Comparison of ENCODE assay signal across 31 cellular contexts in genomic region chr15:74335396-74335795, GRCh38. TPM values are rescaled to one million over a fixed set of nuclear protein-coding genes. Genes with fewer than 3 reads are reported as not detected.
"Had no signal": no experiment of that assay in that cellular context is flagged by ENCODE, and none has a peak within 500 bp of the region (broad histone marks: within the 10 kb centered on the region; RNA-seq: fewer than 3 reads in every experiment).

No MANE protein-coding gene starts in this region.

- DNase-seq: naive thymus-derived CD4-positive, alpha-beta T cell; natural killer cell; nucleus accumbens; psoas muscle; right cardiac atrium; right lobe of liver; stimulated activated CD4-positive, alpha-beta T cell treated with anti-CD3 and anti-CD28 coated beads, Interleukin-12 subunit alpha, Interleukin-12 subunit beta, amount 100 ng/mL, for 4 hours; stimulated activated CD4-positive, alpha-beta T cell treated with anti-CD3 and anti-CD28 coated beads, Interleukin-1b, Interleukin-23, amount 100 ng/mL, for 48 hours; stimulated activated CD4-positive, alpha-beta T cell treated with anti-CD3 and anti-CD28 coated beads, Interleukin-4, amount 100 ng/mL, for 1 hour; stimulated activated CD4-positive, alpha-beta T cell treated with anti-CD3 and anti-CD28 coated beads, Interleukin-4, amount 100 ng/mL, for 4 hours; stimulated activated CD8-positive, alpha-beta memory T cell treated with anti-CD3 and anti-CD28 coated beads, Interleukin-4, amount 100 ng/mL, for 48 hours; stimulated activated naive CD4-positive, alpha-beta T cell; stimulated activated naive CD8-positive, alpha-beta T cell treated with anti-CD3 and anti-CD28 coated beads, Interleukin-15, amount 100 ng/mL, for 72 hours; stimulated activated naive CD8-positive, alpha-beta T cell treated with anti-CD3 and anti-CD28 coated beads, Interleukin-15, Interleukin-2, amounts not matched to agents 100 U/mL and 50 U/mL, for 24 hours; substantia nigra; testis; tibial artery; transverse colon had no signal

- H3K27me3 ChIP-seq: neural progenitor cell, neutrophil, pancreas, right lobe of liver, spleen, suprapubic skin, testis, tibial artery, transverse colon, vagina had no signal

- H3K27ac Mint-ChIP-seq: naive thymus-derived CD4-positive, alpha-beta T cell; natural killer cell; nephron; neural progenitor cell; progenitor cell of endocrine pancreas; stimulated activated memory B cell treated with anti-CD40 and anti-IgM and Interleukin-4, amounts not matched to agents 10 μg/mL and 1 μg/mL and 100 μg/mL, for 72 hours; stimulated activated naive CD8-positive, alpha-beta T cell treated with anti-CD3 and anti-CD28 coated beads, Interleukin-15, amount 100 ng/mL, for 72 hours; type B pancreatic cell had no signal

- H3K36me3 ChIP-seq: neural progenitor cell, neutrophil, pancreas, right lobe of liver, spleen, suprapubic skin, tibial artery, transverse colon, vagina had no signal

- H3K9me3 ChIP-seq: neutrophil, pancreas, psoas muscle, right lobe of liver, spleen, suprapubic skin, testis, tibial artery, transverse colon, vagina had no signal

- H3K4me1 ChIP-seq: neural progenitor cell, pancreas, psoas muscle, right lobe of liver, spleen, suprapubic skin, testis, tibial artery, transverse colon, vagina had no signal

- H3K9me3 Mint-ChIP-seq: natural killer cell, nephron, type B pancreatic cell had no signal

- H3K4me3 Mint-ChIP-seq: naive thymus-derived CD4-positive, alpha-beta T cell; natural killer cell; nephron; neural progenitor cell; stimulated activated memory B cell treated with anti-CD40 and anti-IgM and Interleukin-4, amounts not matched to agents 10 μg/mL and 1 μg/mL and 100 μg/mL, for 72 hours; stimulated activated naive CD8-positive, alpha-beta T cell treated with anti-CD3 and anti-CD28 coated beads, Interleukin-15, amount 100 ng/mL, for 72 hours; type B pancreatic cell had no signal

- H3K27me3 Mint-ChIP-seq: stimulated activated naive CD8-positive, alpha-beta T cell treated with anti-CD3 and anti-CD28 coated beads, Interleukin-15, amount 100 ng/mL, for 72 hours had no signal

- H3K36me3 Mint-ChIP-seq: naive thymus-derived CD4-positive, alpha-beta T cell; natural killer cell; stimulated activated memory B cell treated with anti-CD40 and anti-IgM and Interleukin-4, amounts not matched to agents 10 μg/mL and 1 μg/mL and 100 μg/mL, for 72 hours; type B pancreatic cell had no signal

- ATAC-seq: naive thymus-derived CD4-positive, alpha-beta T cell; natural killer cell; pancreas; psoas muscle; right cardiac atrium; right lobe of liver; stimulated activated memory B cell treated with anti-CD40 and anti-IgM and Interleukin-4, amounts not matched to agents 10 μg/mL and 1 μg/mL and 100 μg/mL, for 72 hours; stimulated activated naive CD8-positive, alpha-beta T cell treated with anti-CD3 and anti-CD28 coated beads, Interleukin-15, amount 100 ng/mL, for 72 hours; stimulated activated naive CD8-positive, alpha-beta T cell treated with anti-CD3 and anti-CD28 coated beads, Interleukin-15, Interleukin-2, amounts not matched to agents 100 U/mL and 50 U/mL, for 24 hours had no signal

- H3K27ac ChIP-seq: neural progenitor cell, neutrophil, pancreas, psoas muscle, right lobe of liver, skin epidermis, spleen, suprapubic skin, testis, tibial artery, transverse colon, vagina had no signal

- H3K4me1 Mint-ChIP-seq: nephron; neural progenitor cell; stimulated activated memory B cell treated with anti-CD40 and anti-IgM and Interleukin-4, amounts not matched to agents 10 μg/mL and 1 μg/mL and 100 μg/mL, for 72 hours; stimulated activated naive CD8-positive, alpha-beta T cell treated with anti-CD3 and anti-CD28 coated beads, Interleukin-15, amount 100 ng/mL, for 72 hours had no signal

- H3K4me3 ChIP-seq: neural progenitor cell, pancreas, psoas muscle, right lobe of liver, skin epidermis, smooth muscle cell, spleen, suprapubic skin, testis, tibial artery, transverse colon, vagina had no signal

RNA-seq across cellular contexts. Expression of gene CYP11A1, which starts 32.0 kb away (rescaled TPM):
- total RNA-seq: osteocyte had no signal
